In genomic region chr10:101018600-101019439, GRCh38 we compare ENCODE assay signal across 1 cellular context.
TF ChIP-seq lines count a peak whose summit lies in the region.

No MANE protein-coding gene starts in this region.

TF ChIP-seq in HepG2, 621 proteins besides CTCF, POLR2A, EP300 and RAD21 (continued from another document and continues in another):
- TF ChIP-seq ZBTB25 (CRISPR knock-in tag; IDR thresholded peaks at IDR 0.05) (peak; percentile 66; the same call in 1 of the 2 replicates), ZBTB40 (IDR thresholded peaks at IDR 0.05) (no peak), ZBTB40 (CRISPR knock-in tag; IDR thresholded peaks at IDR 0.05) (peak; percentile 46), BRCA1 (CRISPR knock-in tag; IDR thresholded peaks at IDR 0.05) (no peak), YY1 (IDR thresholded peaks at IDR 0.05; ENCODE audit: insufficient read depth, insufficient replicate concordance, low read depth, low read length) (peak; percentile 55), RARA (CRISPR knock-in tag; IDR thresholded peaks at IDR 0.05) (no peak), TGIF2 (CRISPR knock-in tag; IDR thresholded peaks at IDR 0.05) (peak; percentile 60), PCBP2 (optimal IDR thresholded peaks at IDR 0.05; ENCODE audit: low read depth, low read length, poor library complexity, severe bottlenecking) (no peak), EZH2 (conservative IDR thresholded peaks at IDR 0.05; ENCODE audit: low read depth, low read length) (no peak), SP2 (CRISPR knock-in tag; IDR thresholded peaks at IDR 0.05) (no peak), ZNF543 (CRISPR knock-in tag; IDR thresholded peaks at IDR 0.05) (no peak), ZNF225 (CRISPR knock-in tag; IDR thresholded peaks at IDR 0.05) (peak; percentile 46; the same call in 1 of the 2 replicates), FOXO4 (CRISPR knock-in tag; conservative IDR thresholded peaks at IDR 0.05) (no peak), KDM4B (CRISPR knock-in tag; IDR thresholded peaks at IDR 0.05) (no peak), PRMT3 (CRISPR knock-in tag; IDR thresholded peaks at IDR 0.05; ENCODE audit: borderline replicate concordance, low read depth) (no peak; the same call in 1 of the 2 replicates), KDM5A (IDR thresholded peaks at IDR 0.05; ENCODE audit: borderline replicate concordance, low read length) (no peak), ESRRA (CRISPR knock-in tag; IDR thresholded peaks at IDR 0.05; ENCODE audit: low read depth) (peak; percentile 28; the same call in 1 of the 2 replicates), ZNF7 (CRISPR knock-in tag; IDR thresholded peaks at IDR 0.05) (no peak), ZNF180 (CRISPR knock-in tag; IDR thresholded peaks at IDR 0.05; ENCODE audit: borderline replicate concordance, low read depth) (no peak), CAMTA2 (CRISPR knock-in tag; IDR thresholded peaks at IDR 0.05; ENCODE audit: borderline replicate concordance) (peak; percentile 43), RCOR2 (CRISPR knock-in tag; IDR thresholded peaks at IDR 0.05) (no peak), ZNF564 (CRISPR knock-in tag; IDR thresholded peaks at IDR 0.05) (no peak), PBX2 (CRISPR knock-in tag; IDR thresholded peaks at IDR 0.05) (no peak), JUND (CRISPR knock-in tag; IDR thresholded peaks at IDR 0.05) (no peak), NR2F2 (IDR thresholded peaks at IDR 0.05; ENCODE audit: borderline replicate concordance, low read depth) (no peak; the same call in 1 of the 2 replicates), RFX3 (CRISPR knock-in tag; IDR thresholded peaks at IDR 0.05) (no peak), ZIK1 (CRISPR knock-in tag; IDR thresholded peaks at IDR 0.05; ENCODE audit: borderline replicate concordance, low read depth) (no peak), HES4 (CRISPR knock-in tag; IDR thresholded peaks at IDR 0.05; ENCODE audit: borderline replicate concordance) (0 out of 2 replicates have a peak, but pooled peaks have one; percentile 55), ZNF510 (CRISPR knock-in tag; IDR thresholded peaks at IDR 0.05; ENCODE audit: low read depth) (no peak), AHR (CRISPR knock-in tag; IDR thresholded peaks at IDR 0.05) (peak; percentile 78; the same call in 1 of the 2 replicates), PBX3 (CRISPR knock-in tag; IDR thresholded peaks at IDR 0.05; ENCODE audit: borderline replicate concordance) (no peak), ZNF30 (CRISPR knock-in tag; IDR thresholded peaks at IDR 0.05) (no peak), ZBTB46 (CRISPR knock-in tag; IDR thresholded peaks at IDR 0.05; ENCODE audit: borderline replicate concordance) (no peak), KMT2B (CRISPR knock-in tag; IDR thresholded peaks at IDR 0.05) (no peak), ZNF33B (CRISPR knock-in tag; IDR thresholded peaks at IDR 0.05) (peak; percentile 67; the same call in 1 of the 2 replicates), ZBTB20 (CRISPR knock-in tag; IDR thresholded peaks at IDR 0.05; ENCODE audit: borderline replicate concordance, low read depth) (no peak), EED (CRISPR knock-in tag; IDR thresholded peaks at IDR 0.05) (peak; percentile 69; the same call in 1 of the 2 replicates), ZNF678 (CRISPR knock-in tag; IDR thresholded peaks at IDR 0.05) (no peak; the same call in 1 of the 2 replicates), RXRB (CRISPR knock-in tag; IDR thresholded peaks at IDR 0.05; ENCODE audit: borderline replicate concordance) (0 out of 2 replicates have a peak, but pooled peaks have one; percentile 33), GFI1 (CRISPR knock-in tag; IDR thresholded peaks at IDR 0.05; ENCODE audit: borderline replicate concordance) (no peak), ATF7 (IDR thresholded peaks at IDR 0.05) (no peak), ATF7 (CRISPR knock-in tag; IDR thresholded peaks at IDR 0.05) (no peak), ZXDC (CRISPR knock-in tag; IDR thresholded peaks at IDR 0.05) (0 out of 2 replicates have a peak, but pooled peaks have one; percentile 37), ZNF335 (CRISPR knock-in tag; IDR thresholded peaks at IDR 0.05) (no peak), IRF1 (CRISPR knock-in tag; IDR thresholded peaks at IDR 0.05; ENCODE audit: low read depth) (no peak), KAT2B (IDR thresholded peaks at IDR 0.05; ENCODE audit: borderline replicate concordance, low read depth, low read length) (no peak), JUN (CRISPR knock-in tag; IDR thresholded peaks at IDR 0.05) (no peak), ETV5 (CRISPR knock-in tag; IDR thresholded peaks at IDR 0.05; ENCODE audit: borderline replicate concordance) (no peak; the same call in 1 of the 2 replicates), ZNF790 (CRISPR knock-in tag; IDR thresholded peaks at IDR 0.05; ENCODE audit: borderline replicate concordance) (0 out of 2 replicates have a peak, but pooled peaks have one; percentile 76), XBP1 (CRISPR knock-in tag; IDR thresholded peaks at IDR 0.05) (no peak)
